7 cellular contexts compared by ENCODE assay signal in the genomic region with DNA sequence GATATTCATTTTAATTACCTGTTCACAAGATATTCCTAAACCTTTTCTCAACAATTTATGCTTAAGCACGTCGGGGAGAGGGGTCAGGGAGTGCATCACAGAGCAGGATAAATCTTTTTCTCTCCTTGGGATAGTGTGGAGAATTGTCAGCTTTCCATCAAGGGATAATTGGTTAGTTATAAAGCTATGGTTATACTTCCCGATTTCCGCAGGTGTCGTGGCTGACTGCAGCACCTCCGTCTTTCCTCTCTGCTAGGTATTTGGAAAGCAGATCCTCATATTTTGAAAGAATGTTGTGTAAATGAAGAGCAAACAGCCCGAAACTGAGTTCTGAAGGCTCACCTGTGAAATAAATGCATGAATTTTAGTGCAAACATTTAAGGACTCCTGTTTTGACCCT. TPM values are rescaled to one million over a fixed set of nuclear protein-coding genes. Genes with fewer than 3 reads are reported as not detected.
DNase-seq lines count a peak whose midpoint lies in the region; ATAC-seq lines count a peak whose summit lies in the region.

No MANE protein-coding gene starts in this region.

- peak overlapping the region; percentile 97 for H3K4me3 ChIP-seq in HUES48 (ENCODE audit: low read depth, low read length)
- peak overlapping the region; percentile 78 for H3K4me3 ChIP-seq in iPS-15b (ENCODE audit: low read depth, low read length)

- H3K4me1 Mint-ChIP-seq in activated CD4-positive, alpha-beta memory T cell treated with anti-CD3 and anti-CD28 coated beads, Interleukin-2, amount 10 ng/mL, durations not matched to agents 7 days and 5 days, result peaks cover 18% of the 10 kb centered on the region
- peaks cover 13% of the 10 kb centered on the region for H3K4me1 Mint-ChIP-seq in stimulated activated effector memory CD8-positive, alpha-beta T cell treated with anti-CD3 and anti-CD28 coated beads, Interleukin-12 subunit alpha, Interleukin-12 subunit beta, amount 100 ng/mL, for 72 hours

- H3K27ac ChIP-seq in HUES48 (ENCODE audit: low read depth, low read length), result no peak overlapping the region

- CTCF ChIA-PET in activated CD4-positive, alpha-beta memory T cell treated with anti-CD3 and anti-CD28 coated beads, Interleukin-2, amount 10 ng/mL, durations not matched to agents 7 days and 5 days (lab: Charles Lee), result no interaction called here

- H3K27me3 ChIP-seq in HUES48 (ENCODE audit: control insufficient read depth, insufficient read depth, low read length) (no peaks in the 10 kb centered on the region), iPS-15b (ENCODE audit: control insufficient read depth, insufficient read depth, low read length) (no peaks in the 10 kb centered on the region)

- H3K4me1 ChIP-seq in HUES48 (ENCODE audit: control insufficient read depth, insufficient read depth, low read length) (peaks cover 9% of the 10 kb centered on the region; the same call in 1 of the 2 replicates), iPS-15b (ENCODE audit: control insufficient read depth, insufficient read depth, low read length) (peaks cover 2% of the 10 kb centered on the region)

- DNase-seq in activated CD4-positive, alpha-beta memory T cell treated with anti-CD3 and anti-CD28 coated beads, Interleukin-2, amount 10 ng/mL, durations not matched to agents 7 days and 5 days, result no peak
- no peak for DNase-seq in stimulated activated effector memory CD8-positive, alpha-beta T cell treated with anti-CD3 and anti-CD28 coated beads, Interleukin-12 subunit alpha, Interleukin-12 subunit beta, amount 100 ng/mL, for 72 hours (ENCODE audit: low spot score in 2 of 2)

- no peaks in the 10 kb centered on the region for H3K36me3 Mint-ChIP-seq in activated CD4-positive, alpha-beta memory T cell treated with anti-CD3 and anti-CD28 coated beads, Interleukin-2, amount 10 ng/mL, durations not matched to agents 7 days and 5 days (ENCODE audit: low read depth)
- H3K36me3 Mint-ChIP-seq in stimulated activated effector memory CD8-positive, alpha-beta T cell treated with anti-CD3 and anti-CD28 coated beads, Interleukin-12 subunit alpha, Interleukin-12 subunit beta, amount 100 ng/mL, for 72 hours, result no peaks in the 10 kb centered on the region

- H3K4me3 Mint-ChIP-seq in activated CD4-positive, alpha-beta memory T cell treated with anti-CD3 and anti-CD28 coated beads, Interleukin-2, amount 10 ng/mL, durations not matched to agents 7 days and 5 days, result peak overlapping the region; percentile 89
- peak overlapping the region; percentile 99 for H3K4me3 Mint-ChIP-seq in stimulated activated effector memory CD8-positive, alpha-beta T cell treated with anti-CD3 and anti-CD28 coated beads, Interleukin-12 subunit alpha, Interleukin-12 subunit beta, amount 100 ng/mL, for 72 hours

- ATAC-seq in stimulated activated effector memory CD8-positive, alpha-beta T cell treated with anti-CD3 and anti-CD28 coated beads, Interleukin-12 subunit alpha, Interleukin-12 subunit beta, amount 100 ng/mL, for 72 hours, result no peak
- ATAC-seq in HG02678 (IDR thresholded peaks at IDR 0.05; ENCODE audit: unreplicated experiment) (no peak), HG03378 (IDR thresholded peaks at IDR 0.05; ENCODE audit: unreplicated experiment) (no peak), HG03159 (IDR thresholded peaks at IDR 0.05; ENCODE audit: unreplicated experiment) (no peak)

- peaks cover 8% of the 10 kb centered on the region for H3K27me3 Mint-ChIP-seq in activated CD4-positive, alpha-beta memory T cell treated with anti-CD3 and anti-CD28 coated beads, Interleukin-2, amount 10 ng/mL, durations not matched to agents 7 days and 5 days

- POLR2A ChIA-PET in activated CD4-positive, alpha-beta memory T cell treated with anti-CD3 and anti-CD28 coated beads, Interleukin-2, amount 10 ng/mL, durations not matched to agents 7 days and 5 days (lab: Charles Lee), result interaction anchor here (1.2 kb wide), 1 partner anchor 220 kb away, joined by 3 read pairs; no protein-coding TSS in a partner anchor

- H3K36me3 ChIP-seq in HUES48 (ENCODE audit: control insufficient read depth, insufficient read depth, low read length) (no peaks in the 10 kb centered on the region), iPS-15b (ENCODE audit: control insufficient read depth, insufficient read depth, low read length) (no peaks in the 10 kb centered on the region)

- H3K9ac ChIP-seq in HUES48 (ENCODE audit: low read depth, low read length) (no peak overlapping the region), iPS-15b (ENCODE audit: low read depth, low read length) (no peak overlapping the region)

- H3K9me3 Mint-ChIP-seq in activated CD4-positive, alpha-beta memory T cell treated with anti-CD3 and anti-CD28 coated beads, Interleukin-2, amount 10 ng/mL, durations not matched to agents 7 days and 5 days, result no peaks in the 10 kb centered on the region
- H3K9me3 Mint-ChIP-seq in stimulated activated effector memory CD8-positive, alpha-beta T cell treated with anti-CD3 and anti-CD28 coated beads, Interleukin-12 subunit alpha, Interleukin-12 subunit beta, amount 100 ng/mL, for 72 hours, result no peaks in the 10 kb centered on the region

- no peaks in the 10 kb centered on the region for H3K9me3 ChIP-seq in HUES48 (ENCODE audit: control insufficient read depth, insufficient read depth, low read length)
- H3K9me3 ChIP-seq in iPS-15b (ENCODE audit: control insufficient read depth, insufficient read depth, low read length), result no peaks in the 10 kb centered on the region

- H3K27ac Mint-ChIP-seq in activated CD4-positive, alpha-beta memory T cell treated with anti-CD3 and anti-CD28 coated beads, Interleukin-2, amount 10 ng/mL, durations not matched to agents 7 days and 5 days, result no peak overlapping the region
- peak overlapping the region; percentile 95 for H3K27ac Mint-ChIP-seq in stimulated activated effector memory CD8-positive, alpha-beta T cell treated with anti-CD3 and anti-CD28 coated beads, Interleukin-12 subunit alpha, Interleukin-12 subunit beta, amount 100 ng/mL, for 72 hours

RNA-seq across cellular contexts. Expression of a gene that starts 0.8 kb away (rescaled TPM):
- 1 to 10 TPM; 4.9 to 6.9 TPM for total RNA-seq in activated CD4-positive, alpha-beta memory T cell treated with anti-CD3 and anti-CD28 coated beads, Interleukin-2, amount 10 ng/mL, durations not matched to agents 7 days and 5 days
